ENCODE assay signal across 8 cellular contexts in genomic region chr16:57486858-57487834, GRCh38. TPM values are rescaled to one million over a fixed set of nuclear protein-coding genes. Genes with fewer than 3 reads are reported as not detected.
A peak's percentile ranks its signal among the peaks of the same experiment; 100 is the strongest.
DNase-seq lines count a peak whose midpoint lies in the region; FAIRE-seq and TF ChIP-seq lines count a peak whose summit lies in the region.

No MANE protein-coding gene starts in this region.

- no peak overlapping the region for H2AK5ac ChIP-seq in H1 (ENCODE audit: low read depth, low read length)

- H3K4me2 ChIP-seq in H1 (ENCODE audit: insufficient read depth in 1 of 2, low read depth in 2 of 2, low read length in 2 of 2), result peak overlapping the region; percentile 59 to 68

- H3K14ac ChIP-seq in H1 (ENCODE audit: insufficient read length), result no peak overlapping the region

- H3K4me3 ChIP-seq in Caco-2 (ENCODE audit: low read depth, low read length), result peak overlapping the region; percentile 67
- no peak overlapping the region for H3K4me3 ChIP-seq in NT2/D1 (ENCODE audit: insufficient read length, low read depth)
- H3K4me3 ChIP-seq in H1 (ENCODE audit: extremely low read depth in 1 of 4, insufficient read depth in 2 of 4, low read depth in 3 of 4, low read length in 4 of 4), result peak overlapping the region in 3 of 4 experiments; percentile 11 to 79 (median 21); a peak in 4 of 8 replicates

- H3K4me3 Mint-ChIP-seq in Caco-2 (ENCODE audit: unreplicated experiment) (peak overlapping the region; percentile 95), progenitor cell of endocrine pancreas (ENCODE audit: low read depth) (peak overlapping the region; percentile 71)

- intact Hi-C loops in Caco-2 (cut with micrococcal nuclease; ENCODE audit: unreplicated experiment), result no loop called here

- no TSS peak for BruUV-seq in Caco-2 (replicated peaks; lab: Mats Ljungman, UMichigan)

- CTCF ChIA-PET in Caco-2 (lab: Charles Lee) (interaction anchor here (0.7 to 2.8 kb wide), 3 partner anchors 10 to 32 kb away, joined by 3 to 17 read pairs (median 5); no protein-coding TSS in a partner anchor), H1 (lab: Charles Lee; ENCODE audit: partially characterized antibody) (interaction anchor here (0.6 to 3.4 kb wide), 11 partner anchors 11 to 69 kb away, joined by 3 to 19 read pairs (median 7); partner anchors contain the start of gene POLR2C)

- H2BK20ac ChIP-seq in H1 (ENCODE audit: low read length), result 0 out of 2 replicates have a peak overlapping the region, but pooled peaks have one; percentile 27

- no peak for TF ChIP-seq RAD21 in H1 (IDR thresholded peaks at IDR 0.05 in 1 of 2, conservative IDR thresholded peaks at IDR 0.05 in 1 of 2; ENCODE audit: low read depth in 2 of 2, low read length in 2 of 2)

- H3K4me1 Mint-ChIP-seq in Caco-2 (ENCODE audit: low read depth, unreplicated experiment) (peaks cover 27% of the 10 kb centered on the region), progenitor cell of endocrine pancreas (ENCODE audit: low read depth) (peaks cover 21% of the 10 kb centered on the region)

- H3K27ac Mint-ChIP-seq in Caco-2 (ENCODE audit: unreplicated experiment), result peak overlapping the region; percentile 52
- H3K27ac Mint-ChIP-seq in progenitor cell of endocrine pancreas, result peak overlapping the region; percentile 30

- peak overlapping the region; percentile 99 for H2BK120ac ChIP-seq in H1 (replicated peaks; ENCODE audit: low read depth, low read length)

- 0 out of 2 replicates have a peak overlapping the region, but pooled peaks have one; percentile 68 for H2BK12ac ChIP-seq in H1 (ENCODE audit: low read depth, low read length)

- no peaks in the 10 kb centered on the region for H3K79me2 ChIP-seq in H1 (ENCODE audit: control insufficient read depth in 1 of 2, insufficient read depth in 2 of 2, low read length in 2 of 2)

- peak overlapping the region; percentile 75; the same call in 1 of the 2 replicates for H2BK5ac ChIP-seq in H1 (ENCODE audit: low read depth, low read length)

- no peaks in the 10 kb centered on the region for H3K9me3 ChIP-seq in Caco-2
- peaks cover 9% of the 10 kb centered on the region; the same call in 1 of the 2 replicates for H3K9me3 ChIP-seq in NT2/D1 (ENCODE audit: insufficient read depth, low read length)
- H3K9me3 ChIP-seq in H1 (ENCODE audit: insufficient read depth in 2 of 2, low read depth in 1 of 2, low read length in 1 of 2), result peaks cover 3 to 6% of the 10 kb centered on the region in 2 experiments; a peak in 1 of 4 replicates

- H2AFZ ChIP-seq in H1 (ENCODE audit: low read length), result peak overlapping the region; percentile 100

- H3K23me2 ChIP-seq in H1 (ENCODE audit: low read depth, low read length), result peaks cover 9% of the 10 kb centered on the region; the same call in 1 of the 2 replicates

- no peak for FAIRE-seq in H1 (lab: Jason Lieb, UNC)
- no peak for FAIRE-seq in urothelium cell line (lab: Jason Lieb, UNC)

- H3K27me3 Mint-ChIP-seq in Caco-2 (ENCODE audit: insufficient read depth, unreplicated experiment) (no peaks in the 10 kb centered on the region), progenitor cell of endocrine pancreas (peaks cover 6% of the 10 kb centered on the region)

- H3K4me1 ChIP-seq in Caco-2, result peaks cover 26% of the 10 kb centered on the region
- H3K4me1 ChIP-seq in NT2/D1 (ENCODE audit: insufficient read depth, insufficient read length), result peaks cover 22% of the 10 kb centered on the region
- peaks cover 0 to 14% (median 10%) of the 10 kb centered on the region in 4 experiments; a peak in 6 of 7 replicates for H3K4me1 ChIP-seq in H1 (replicated peaks in 1 of 4; ENCODE audit: control insufficient read depth in 3 of 4, insufficient read depth in 4 of 4, low read length in 3 of 4)

- no peak for TF ChIP-seq EP300 in H1 (IDR thresholded peaks at IDR 0.05; ENCODE audit: borderline replicate concordance in 1 of 2, low read depth in 2 of 2, low read length in 2 of 2)

- DNase-seq in Caco-2 (peak in 1 of 2 experiments; percentile 29), NT2/D1 (ENCODE audit: low read depth, low spot score) (no peak), H1 (ENCODE audit: low read depth in 1 of 2, low spot score in 2 of 2) (no peak), progenitor cell of endocrine pancreas (ENCODE audit: low spot score, unreplicated experiment) (no peak), urothelium cell line (ENCODE audit: low spot score) (no peak), NCI-H2227 treated with DMSO at 0.1 percent for 48 hours (lab: John Stamatoyannopoulos, UW) (no peak), NCI-H1105 (lab: John Stamatoyannopoulos, UW) (no peak), DMS153 (lab: John Stamatoyannopoulos, UW) (no peak)

- WGBS in H1 (ENCODE audit: extremely low coverage in 1 of 2, insufficient coverage in 1 of 2, insufficient read length in 1 of 2, insufficient replicate concordance in 2 of 2, low coverage in 1 of 2, low lambda C conversion rate in 2 of 2, missing lambda C conversion rate in 1 of 2), 2 experiments, result 77% methylated on average over 8 of the region's 8 CpGs; no CpG with 5 or more reads in 1 of the 2 experiments

- TF ChIP-seq POLR2A in H1 (IDR thresholded peaks at IDR 0.05; ENCODE audit: control extremely low read depth in 1 of 2, low read depth in 2 of 2, low read length in 2 of 2), result no peak

- H3K79me1 ChIP-seq in H1 (ENCODE audit: low read depth, low read length), result no peaks in the 10 kb centered on the region

- 0 out of 2 replicates have a peak overlapping the region, but pooled peaks have one; percentile 88 for H2BK15ac ChIP-seq in H1 (ENCODE audit: low read length)

- no peaks in the 10 kb centered on the region for H4K20me1 ChIP-seq in H1 (replicated peaks in 1 of 2; ENCODE audit: control insufficient read depth in 1 of 2, insufficient read depth in 2 of 2, low read length in 2 of 2)

- no peak overlapping the region for H3K23ac ChIP-seq in H1 (ENCODE audit: insufficient read length)

- H3K36me3 Mint-ChIP-seq in Caco-2 (ENCODE audit: insufficient read depth, unreplicated experiment) (peaks cover 6% of the 10 kb centered on the region), progenitor cell of endocrine pancreas (ENCODE audit: insufficient read depth) (no peaks in the 10 kb centered on the region)

- TF ChIP-seq CTCF in Caco-2 (IDR thresholded peaks at IDR 0.05; ENCODE audit: insufficient read depth in 1 of 2, low read depth in 1 of 2, low read length in 1 of 2, severe bottlenecking in 1 of 2, unreplicated experiment in 1 of 2) (no peak), H1 (IDR thresholded peaks at IDR 0.05; ENCODE audit: control extremely low read depth in 1 of 3, insufficient read depth in 1 of 3, low read depth in 1 of 3, low read length in 3 of 3) (no peak), progenitor cell of endocrine pancreas (IDR thresholded peaks at IDR 0.05; ENCODE audit: unreplicated experiment) (no peak)

- POLR2A ChIA-PET in Caco-2 (lab: Charles Lee) (interaction anchor here (1.2 to 1.6 kb wide), 2 partner anchors 25 to 41 kb away, joined by 3 to 5 read pairs; partner anchors contain the start of gene POLR2C), H1 (lab: Charles Lee; ENCODE audit: partially characterized antibody) (interaction anchor here (0.9 to 2.4 kb wide), 10 partner anchors 11 to 55 kb away, joined by 3 to 9 read pairs (median 4); partner anchors contain the start of genes ADGRG5 and POLR2C)

- H4K8ac ChIP-seq in H1 (ENCODE audit: extremely low read depth, insufficient read depth, low read length), result peak overlapping the region; percentile 96

- no peak overlapping the region for H3K56ac ChIP-seq in H1 (replicated peaks; ENCODE audit: insufficient read length, low read depth, low read length)

- H3K4ac ChIP-seq in H1 (replicated peaks; ENCODE audit: insufficient read length, low read depth, low read length), result peak overlapping the region; percentile 94

- H3K9ac ChIP-seq in NT2/D1 (ENCODE audit: insufficient read length, low read depth) (peak overlapping the region; percentile 38), H1 (replicated peaks in 1 of 4; ENCODE audit: extremely low read depth in 1 of 4, low read depth in 3 of 4, low read length in 3 of 4) (no peak overlapping the region)

- H3K27me3 ChIP-seq in Caco-2 (replicated peaks; ENCODE audit: control insufficient read depth, insufficient read depth, low read length), result no peaks in the 10 kb centered on the region
- H3K27me3 ChIP-seq in NT2/D1 (ENCODE audit: insufficient read depth, insufficient read length), result peaks cover 19% of the 10 kb centered on the region
- H3K27me3 ChIP-seq in H1 (replicated peaks in 1 of 4; ENCODE audit: control insufficient read depth in 3 of 4, extremely low read depth in 1 of 4, insufficient read depth in 3 of 4, low read length in 3 of 4), result peaks cover 0 to 12% (median 4%) of the 10 kb centered on the region in 4 experiments; a peak in 4 of 7 replicates

- peak overlapping the region; percentile 76 for H4K5ac ChIP-seq in H1 (ENCODE audit: insufficient read length, low read depth, low read length)

- H3K18ac ChIP-seq in H1 (ENCODE audit: extremely low read depth, low read length), result peak overlapping the region; percentile 71

- H3K9me3 Mint-ChIP-seq in Caco-2 (ENCODE audit: unreplicated experiment) (no peaks in the 10 kb centered on the region), progenitor cell of endocrine pancreas (ENCODE audit: low read depth) (no peaks in the 10 kb centered on the region)

- peak overlapping the region; percentile 55 for H4K91ac ChIP-seq in H1 (replicated peaks; ENCODE audit: insufficient read length, low read length)

- H3K27ac ChIP-seq in H1 (ENCODE audit: low read depth, low read length), result no peak overlapping the region

- no peaks in the 10 kb centered on the region for H3K36me3 ChIP-seq in Caco-2 (ENCODE audit: control insufficient read depth, insufficient read depth, low read length)
- H3K36me3 ChIP-seq in NT2/D1 (ENCODE audit: insufficient read depth, insufficient read length, low read length), result no peaks in the 10 kb centered on the region
- no peaks in the 10 kb centered on the region for H3K36me3 ChIP-seq in H1 (ENCODE audit: control insufficient read depth in 2 of 4, insufficient read depth in 4 of 4, low read length in 3 of 4)

RNA-seq across cellular contexts. Expression of gene DOK4, which starts 0.9 kb away (rescaled TPM):
- total RNA-seq in Caco-2 (2022) (111 and 122 TPM in 2 replicates), progenitor cell of endocrine pancreas (35.0 and 38.6 TPM in 2 replicates)
- 28.9 and 29.9 TPM in 2 replicates for total RNA-seq in H1 (2021; fragmentation: NEBNext Ultra II Directional; extraction: Animal tissue kit (Norgen Biotek cat#: 25700))
- polyA plus RNA-seq in H1 (2011; rRNA removed), result 24.0 and 29.5 TPM in 2 replicates
- polyA plus RNA-seq in H1 (2011; cell fraction: cytosol; rRNA removed), result 30.4 TPM
- 46.7 TPM for polyA plus RNA-seq in H1 (2011; cell fraction: nucleus; rRNA removed)
- polyA plus RNA-seq in H1 (2012, experiment 1 of 2), result 20.5 to 27.4 TPM (median 25.8 TPM) in 4 replicates
- polyA plus RNA-seq in H1 (2012, experiment 2 of 2), result 20.5 TPM
- polyA plus RNA-seq in H1 (2013, experiment 1 of 2), result 13.6 TPM
- 13.6 TPM for polyA plus RNA-seq in H1 (2013, experiment 2 of 2)
- polyA minus RNA-seq in H1 (2011; rRNA and poly(A)+ RNA removed), result 24.3 and 27.0 TPM in 2 replicates
- polyA minus RNA-seq in H1 (2011; cell fraction: cytosol; rRNA and poly(A)+ RNA removed), result 14.3 TPM
- 11.3 TPM for polyA minus RNA-seq in H1 (2011; cell fraction: nucleus; rRNA and poly(A)+ RNA removed)

RNA-seq across cellular contexts. Expression of gene POLR2C, which starts 24.7 kb away (rescaled TPM):
- total RNA-seq in Caco-2 (2022), result 100 and 102 TPM in 2 replicates
- total RNA-seq in H1 (2021; fragmentation: NEBNext Ultra II Directional; extraction: Animal tissue kit (Norgen Biotek cat#: 25700)), result 71.2 and 72.5 TPM in 2 replicates
- polyA plus RNA-seq in H1 (2011; rRNA removed), result 132 and 149 TPM in 2 replicates
- polyA plus RNA-seq in H1 (2011; cell fraction: cytosol; rRNA removed), result 174 TPM
- polyA plus RNA-seq in H1 (2011; cell fraction: nucleus; rRNA removed), result 155 TPM
- 73.1 to 103 TPM (median 99.7 TPM) in 4 replicates for polyA plus RNA-seq in H1 (2012, experiment 1 of 2)
- polyA plus RNA-seq in H1 (2012, experiment 2 of 2), result 88.7 TPM
- 41.8 TPM for polyA plus RNA-seq in H1 (2013, experiment 1 of 2)
- polyA plus RNA-seq in H1 (2013, experiment 2 of 2), result 43.3 TPM
- polyA minus RNA-seq in H1 (2011; rRNA and poly(A)+ RNA removed), result 234 and 245 TPM in 2 replicates
- polyA minus RNA-seq in H1 (2011; cell fraction: cytosol; rRNA and poly(A)+ RNA removed), result 126 TPM
- polyA minus RNA-seq in H1 (2011; cell fraction: nucleus; rRNA and poly(A)+ RNA removed), result 89.2 TPM
- total RNA-seq in progenitor cell of endocrine pancreas, result 68.5 and 69.6 TPM in 2 replicates

RNA-seq across cellular contexts. Expression of gene COQ9, which starts 39.9 kb away (rescaled TPM):
- total RNA-seq in Caco-2 (2022) (50.9 and 54.2 TPM in 2 replicates), progenitor cell of endocrine pancreas (70.2 and 74.5 TPM in 2 replicates)
- 31.7 and 33.3 TPM in 2 replicates for total RNA-seq in H1 (2021; fragmentation: NEBNext Ultra II Directional; extraction: Animal tissue kit (Norgen Biotek cat#: 25700))
- polyA plus RNA-seq in H1 (2011; rRNA removed), result 47.9 and 60.3 TPM in 2 replicates
- polyA plus RNA-seq in H1 (2011; cell fraction: cytosol; rRNA removed), result 64.5 TPM
- 77.8 TPM for polyA plus RNA-seq in H1 (2011; cell fraction: nucleus; rRNA removed)
- polyA plus RNA-seq in H1 (2012, experiment 1 of 2), result 35.5 to 44.0 TPM (median 38.3 TPM) in 4 replicates
- 36.3 TPM for polyA plus RNA-seq in H1 (2012, experiment 2 of 2)
- polyA plus RNA-seq in H1 (2013, experiment 1 of 2), result 29.5 TPM
- polyA plus RNA-seq in H1 (2013, experiment 2 of 2), result 29.6 TPM
- 46.9 and 50.7 TPM in 2 replicates for polyA minus RNA-seq in H1 (2011; rRNA and poly(A)+ RNA removed)
- 25.1 TPM for polyA minus RNA-seq in H1 (2011; cell fraction: cytosol; rRNA and poly(A)+ RNA removed)
- polyA minus RNA-seq in H1 (2011; cell fraction: nucleus; rRNA and poly(A)+ RNA removed), result 25.1 TPM

RNA-seq across cellular contexts. Expression of gene CIAPIN1, which starts 40.0 kb away (rescaled TPM):
- total RNA-seq in Caco-2 (2022) (98.3 and 103 TPM in 2 replicates), progenitor cell of endocrine pancreas (79.3 and 83.3 TPM in 2 replicates)
- total RNA-seq in H1 (2021; fragmentation: NEBNext Ultra II Directional; extraction: Animal tissue kit (Norgen Biotek cat#: 25700)), result 83.6 and 90.7 TPM in 2 replicates
- polyA plus RNA-seq in H1 (2011; rRNA removed), result 64.0 and 76.8 TPM in 2 replicates
- polyA plus RNA-seq in H1 (2011; cell fraction: cytosol; rRNA removed), result 74.2 TPM
- 56.1 TPM for polyA plus RNA-seq in H1 (2011; cell fraction: nucleus; rRNA removed)
- 72.0 to 81.5 TPM (median 74.4 TPM) in 4 replicates for polyA plus RNA-seq in H1 (2012, experiment 1 of 2)
- 84.8 TPM for polyA plus RNA-seq in H1 (2012, experiment 2 of 2)
- polyA plus RNA-seq in H1 (2013, experiment 1 of 2), result 45.2 TPM
- 43.4 TPM for polyA plus RNA-seq in H1 (2013, experiment 2 of 2)
- 71.0 and 75.1 TPM in 2 replicates for polyA minus RNA-seq in H1 (2011; rRNA and poly(A)+ RNA removed)
- polyA minus RNA-seq in H1 (2011; cell fraction: cytosol; rRNA and poly(A)+ RNA removed), result 26.4 TPM
- polyA minus RNA-seq in H1 (2011; cell fraction: nucleus; rRNA and poly(A)+ RNA removed), result 30.0 TPM

RNA-seq across cellular contexts. Expression of gene CCDC102A, which starts 49.2 kb away (rescaled TPM):
- total RNA-seq in Caco-2 (2022) (9.1 and 11.8 TPM in 2 replicates), progenitor cell of endocrine pancreas (15.6 and 16.9 TPM in 2 replicates)
- total RNA-seq in H1 (2021; fragmentation: NEBNext Ultra II Directional; extraction: Animal tissue kit (Norgen Biotek cat#: 25700)), result 3.5 and 4.0 TPM in 2 replicates
- polyA plus RNA-seq in H1 (2011; rRNA removed), result 7.5 and 10.5 TPM in 2 replicates
- 7.6 TPM for polyA plus RNA-seq in H1 (2011; cell fraction: cytosol; rRNA removed)
- polyA plus RNA-seq in H1 (2011; cell fraction: nucleus; rRNA removed), result 9.3 TPM
- 2.3 to 5.0 TPM (median 4.0 TPM) in 4 replicates for polyA plus RNA-seq in H1 (2012, experiment 1 of 2)
- polyA plus RNA-seq in H1 (2012, experiment 2 of 2), result 4.5 TPM
- 1.3 TPM for polyA plus RNA-seq in H1 (2013, experiment 1 of 2)
- polyA plus RNA-seq in H1 (2013, experiment 2 of 2), result 1.3 TPM
- polyA minus RNA-seq in H1 (2011; rRNA and poly(A)+ RNA removed), result 1.7 and 1.9 TPM in 2 replicates
- 2.7 TPM for polyA minus RNA-seq in H1 (2011; cell fraction: cytosol; rRNA and poly(A)+ RNA removed)
- polyA minus RNA-seq in H1 (2011; cell fraction: nucleus; rRNA and poly(A)+ RNA removed), result 2.6 TPM
